In the genomic region with DNA sequence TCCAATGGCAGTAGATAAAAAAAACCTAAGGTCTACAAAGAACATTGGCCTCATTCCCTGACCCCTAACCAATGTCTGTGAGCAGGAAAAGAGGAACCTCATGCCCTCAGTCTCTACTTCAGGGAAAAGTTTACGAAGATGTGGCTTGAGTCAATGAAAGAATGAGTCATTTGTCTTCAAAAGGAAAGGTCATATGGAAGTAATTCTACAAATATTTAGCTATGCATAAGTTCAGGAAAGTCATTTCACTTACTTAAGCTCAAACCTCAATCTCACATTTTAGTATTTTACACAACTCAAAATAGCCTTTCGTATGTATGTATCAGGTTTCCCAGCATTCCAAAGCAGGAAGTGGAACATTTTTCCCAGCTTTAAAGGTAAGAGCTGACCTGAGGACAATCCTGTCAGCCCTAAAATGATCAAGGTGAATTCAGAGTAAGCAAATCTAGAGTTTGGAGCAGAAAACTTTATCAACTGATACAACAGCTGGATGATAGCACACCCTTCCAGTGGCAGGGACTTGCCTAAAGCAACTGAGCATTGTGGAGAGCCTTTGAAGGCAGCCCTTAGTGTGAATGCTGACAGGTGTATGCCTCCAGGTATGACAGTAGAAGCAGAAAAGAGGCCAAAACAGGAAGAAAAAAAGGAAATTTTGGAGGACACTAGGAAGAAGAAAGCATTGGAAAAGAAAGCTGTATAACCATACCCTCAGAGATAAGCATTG, we compare ENCODE assay signal across 8 cellular contexts. TPM values are rescaled to one million over a fixed set of nuclear protein-coding genes. Genes with fewer than 3 reads are reported as not detected.
DNase-seq lines count a peak whose midpoint lies in the region; ATAC-seq, FAIRE-seq and TF ChIP-seq lines count a peak whose summit lies in the region.

No MANE protein-coding gene starts in this region.

- peak; percentile 74 for ATAC-seq in mucosa of descending colon
- no peak for ATAC-seq in HG02852 (IDR thresholded peaks at IDR 0.05; ENCODE audit: unreplicated experiment)
- ATAC-seq in HG03439 (IDR thresholded peaks at IDR 0.05; ENCODE audit: unreplicated experiment): no peak

- no peaks in the 10 kb centered on the region for H3K27me3 ChIP-seq in astrocyte (ENCODE audit: insufficient read depth, low read length)

- intact Hi-C loops in mucosa of descending colon (cut with DNase I, micrococcal nuclease): no loop called here

- no peak overlapping the region for H3K4me3 Mint-ChIP-seq in astrocyte (ENCODE audit: unreplicated experiment)

- no peaks in the 10 kb centered on the region for H3K9me3 ChIP-seq in astrocyte (ENCODE audit: insufficient read depth, low read depth, low read length)
- H3K9me3 ChIP-seq in mucosa of descending colon: no peaks in the 10 kb centered on the region

- DNase-seq in CD1c-positive myeloid dendritic cell (ENCODE audit: extremely low spot score) (peak; percentile 81), HT1080 (ENCODE audit: low read depth) (peak; percentile 95), astrocyte (ENCODE audit: low read depth) (peak; percentile 98), mucosa of descending colon (no peak), NCI-H187 treated with DMSO at 0.1 percent for 48 hours (lab: John Stamatoyannopoulos, UW) (no peak), SK-N-DZ (ENCODE audit: low spot score) (no peak)

- H3K79me2 ChIP-seq in astrocyte (ENCODE audit: insufficient read depth, low read length): no peaks in the 10 kb centered on the region

- peaks cover 6% of the 10 kb centered on the region for H3K36me3 Mint-ChIP-seq in astrocyte (ENCODE audit: low read depth, unreplicated experiment)

- peak overlapping the region; percentile 15 for H3K4me3 ChIP-seq in astrocyte (ENCODE audit: insufficient read depth, low read depth, low read length)
- H3K4me3 ChIP-seq in mucosa of descending colon: no peak overlapping the region

- H2AFZ ChIP-seq in astrocyte (ENCODE audit: low read depth, low read length): no peak overlapping the region

- no peaks in the 10 kb centered on the region for H4K20me1 ChIP-seq in astrocyte (ENCODE audit: insufficient read depth, low read length)

- H3K4me1 ChIP-seq in astrocyte (ENCODE audit: insufficient read depth, low read length): peaks cover 16% of the 10 kb centered on the region
- no peaks in the 10 kb centered on the region for H3K4me1 ChIP-seq in mucosa of descending colon (ENCODE audit: low read depth)

- H3K27ac Mint-ChIP-seq in astrocyte (ENCODE audit: unreplicated experiment): peak overlapping the region; percentile 48

- H3K4me2 ChIP-seq in astrocyte (ENCODE audit: low read length): peak overlapping the region; percentile 79

- peaks cover 14% of the 10 kb centered on the region for H3K4me1 Mint-ChIP-seq in astrocyte (ENCODE audit: low read depth, unreplicated experiment)

- peaks cover 22% of the 10 kb centered on the region for H3K36me3 ChIP-seq in astrocyte (ENCODE audit: insufficient read depth, low read length)
- H3K36me3 ChIP-seq in mucosa of descending colon (ENCODE audit: low read depth): no peaks in the 10 kb centered on the region

- peak; percentile 99 for FAIRE-seq in astrocyte (lab: Jason Lieb, UNC)

- TF ChIP-seq CTCF in astrocyte (IDR thresholded peaks at IDR 0.05; ENCODE audit: insufficient read depth, low read depth, low read length) (no peak), mucosa of descending colon (IDR thresholded peaks at IDR 0.05) (no peak)

- peak overlapping the region; percentile 94 for H3K27ac ChIP-seq in astrocyte (ENCODE audit: low read depth, low read length)

- H3K27me3 Mint-ChIP-seq in astrocyte (ENCODE audit: low read depth, unreplicated experiment): no peaks in the 10 kb centered on the region

- peak overlapping the region; percentile 75 for H3K9ac ChIP-seq in astrocyte (ENCODE audit: low read length)

- H3K9me3 Mint-ChIP-seq in astrocyte (ENCODE audit: unreplicated experiment): no peaks in the 10 kb centered on the region

RNA-seq across cellular contexts. Expression of a gene that starts 53.9 kb away (rescaled TPM):
- not detected in 2 replicates for total RNA-seq in HT1080 (2014; rRNA removed; shearing (Covaris generic))
- not detected in 2 replicates for polyA plus RNA-seq in HT1080 (2015; cell fraction: cytosol; rRNA removed)
- polyA plus RNA-seq in HT1080 (2015; cell fraction: nucleus; rRNA removed): 0.32 TPM in 1 of 2 replicates, not detected in the other
- total RNA-seq in astrocyte (not detected in 2 replicates), mucosa of descending colon (1 to 10 TPM in 2 of 3 donors, under 1 TPM in 1; 0.90 to 3.3 (median 2.2) TPM)
- not detected in 2 replicates for polyA plus RNA-seq in SK-N-DZ (2014; cell fraction: cytosol; rRNA removed)
- polyA plus RNA-seq in SK-N-DZ (2014; cell fraction: nucleus; rRNA removed): 0.08 TPM in 1 of 2 replicates, not detected in the other

Comparison
In these comparisons a context has a peak if more than half of its experiments do, and no peak if none do; other contexts are left out.
1. DNase-seq: peak in CD1c-positive myeloid dendritic cell (single experiment), HT1080 (single experiment) and astrocyte (single experiment); none in mucosa of descending colon (0 of 3), NCI-H187 treated with DMSO at 0.1 percent for 48 hours (single experiment) and SK-N-DZ (single experiment).